Comparison of ENCODE assay signal across 1 cellular context in genomic region chr12:21939435-21939834, GRCh38.
TF ChIP-seq lines count a peak whose summit lies in the region.

No MANE protein-coding gene starts in this region.

TF ChIP-seq in GM23338, 12 proteins besides CTCF, POLR2A, EP300 and RAD21 (continued from another document):
- TF ChIP-seq ZNF462 (CRISPR knock-in tag; IDR thresholded peaks at IDR 0.05) (no peak), EZH2phosphoT487 (IDR thresholded peaks at IDR 0.05; ENCODE audit: unreplicated experiment) (no peak), REST (IDR thresholded peaks at IDR 0.05; ENCODE audit: unreplicated experiment) (no peak)
